Comparison of ENCODE assay signal across 23 cellular contexts in the genomic region with DNA sequence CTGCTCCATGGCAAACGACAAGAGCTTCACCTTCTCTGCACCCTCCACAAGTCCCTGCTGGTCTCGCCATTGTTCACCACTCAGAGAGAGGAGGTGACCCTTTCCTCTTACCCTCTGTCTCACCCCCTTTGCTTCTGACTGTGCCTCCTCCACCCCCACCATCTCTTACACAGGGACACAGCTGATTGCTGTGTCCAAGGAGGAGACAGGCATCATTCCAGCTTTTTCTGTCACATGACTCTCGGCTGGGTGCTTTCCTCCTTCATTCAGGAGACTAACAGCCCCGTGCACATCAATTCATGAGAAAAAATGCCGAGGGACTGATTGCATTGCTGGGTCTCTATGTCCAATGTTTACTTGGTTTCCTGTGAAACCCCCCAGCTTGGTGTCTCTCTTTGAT.
DNase-seq lines count a peak whose midpoint lies in the region; ATAC-seq and TF ChIP-seq lines count a peak whose summit lies in the region.
"Had no signal": no experiment of that assay in that cellular context is flagged by ENCODE, and none has a peak within 500 bp of the region (broad histone marks: within the 10 kb centered on the region; RNA-seq: fewer than 3 reads in every experiment).

No MANE protein-coding gene starts in this region.

- H3K4me3 ChIP-seq in HCT116 (replicated peaks in 1 of 2; ENCODE audit: low read depth in 1 of 2, low read length in 2 of 2) (no peak overlapping the region), colonic mucosa (no peak overlapping the region)
- H3K4me3 ChIP-seq: SK-N-MC had no signal

- H3K9ac ChIP-seq in HCT116 (ENCODE audit: low read length): no peak overlapping the region
- no peak overlapping the region for H3K9ac ChIP-seq in colonic mucosa (ENCODE audit: low read depth in 2 of 2, low read length in 2 of 2)

- TF ChIP-seq CTCF in HCT116 (IDR thresholded peaks at IDR 0.05 in 2 of 3, conservative IDR thresholded peaks at IDR 0.05 in 1 of 3; ENCODE audit: borderline replicate concordance in 1 of 3, insufficient read depth in 1 of 3, low read depth in 2 of 3, low read length in 2 of 3): no peak
- no peak for TF ChIP-seq CTCF in brain (conservative IDR thresholded peaks at IDR 0.05)
- TF ChIP-seq CTCF in Calu3 (IDR thresholded peaks at IDR 0.05; ENCODE audit: unreplicated experiment): no peak
- no peak for TF ChIP-seq CTCF in colonic mucosa (IDR thresholded peaks at IDR 0.05)

- BruUV-seq in HCT116 (replicated peaks; lab: Mats Ljungman, UMichigan) (no TSS peak), Calu3 (replicated peaks; lab: Mats Ljungman, UMichigan) (no TSS peak)

- no peak overlapping the region for H3K4me2 ChIP-seq in HCT116 (ENCODE audit: low read length)

- H3K4me1 ChIP-seq in HCT116 (ENCODE audit: control insufficient read depth in 1 of 2, insufficient read depth in 2 of 2, low read length in 2 of 2) (no peaks in the 10 kb centered on the region), colonic mucosa (no peaks in the 10 kb centered on the region)
- H3K4me1 ChIP-seq: BE2C had no signal

- intact Hi-C loops in HCT116 (cut with micrococcal nuclease): no loop called here
- intact Hi-C loops in head of caudate nucleus (cut with DNase I): no loop called here
- intact Hi-C loops in Calu3 (cut with micrococcal nuclease; ENCODE audit: unreplicated experiment): no loop called here
- intact Hi-C loops in colonic mucosa (cut with DNase I): no loop called here

- 0 out of 2 replicates have a peak, but pooled peaks have one; percentile 11 for ATAC-seq in HCT116

- H3K36me3 ChIP-seq in HCT116 (ENCODE audit: control insufficient read depth in 1 of 2, insufficient read depth in 2 of 2, low read length in 2 of 2) (no peaks in the 10 kb centered on the region), colonic mucosa (no peaks in the 10 kb centered on the region)
- H3K36me3 ChIP-seq: BE2C had no signal

- TF ChIP-seq POLR2A in HCT116 (IDR thresholded peaks at IDR 0.05; ENCODE audit: borderline replicate concordance, extremely low read depth, insufficient read depth, insufficient read length): no peak

- H2AFZ ChIP-seq in HCT116 (ENCODE audit: low read depth, low read length, poor library complexity, severe bottlenecking): no peak overlapping the region

- H3K27ac Mint-ChIP-seq in brain (peak overlapping the region; percentile 1 to 61 (median 31)), Calu3 (ENCODE audit: unreplicated experiment) (no peak overlapping the region)
- H3K27ac Mint-ChIP-seq: HFFc6, IgD-negative memory B cell had no signal

- POLR2A ChIA-PET in HCT116 (lab: Charles Lee): no interaction called here

- H3K9me2 ChIP-seq in HCT116 (ENCODE audit: insufficient read depth): no peaks in the 10 kb centered on the region

- H3K9me3 Mint-ChIP-seq in brain: no peaks in the 10 kb centered on the region
- H3K9me3 Mint-ChIP-seq in Calu3 (ENCODE audit: low read depth, unreplicated experiment): peaks cover 14% of the 10 kb centered on the region

- H3K4me1 Mint-ChIP-seq in brain (peaks cover 15% of the 10 kb centered on the region), Calu3 (ENCODE audit: low read depth, unreplicated experiment) (no peaks in the 10 kb centered on the region)
- H3K4me1 Mint-ChIP-seq: CD4-positive, CD25-positive, alpha-beta regulatory T cell; IgD-negative memory B cell had no signal

- no peaks in the 10 kb centered on the region for H3K79me2 ChIP-seq in HCT116 (ENCODE audit: insufficient read depth, low read length)

- H4K20me1 ChIP-seq in HCT116 (ENCODE audit: insufficient read depth): no peaks in the 10 kb centered on the region

- no peaks in the 10 kb centered on the region for H3K36me3 Mint-ChIP-seq in brain
- H3K36me3 Mint-ChIP-seq in Calu3 (ENCODE audit: insufficient read depth, unreplicated experiment): no peaks in the 10 kb centered on the region
- H3K36me3 Mint-ChIP-seq: CD4-positive, CD25-positive, alpha-beta regulatory T cell; IgD-negative memory B cell had no signal

- DNase-seq in HCT116 (ENCODE audit: low read depth, low spot score) (no peak), head of caudate nucleus (peak in 27 of 42 donors; percentile 2 to 62 (median 32)), occipital lobe (lab: John Stamatoyannopoulos, UW) (peak; percentile 23), Calu3 (no peak), SHP77 (lab: John Stamatoyannopoulos, UW) (no peak), colonic mucosa (no peak)
- DNase-seq: BE2C; CD4-positive, CD25-positive, alpha-beta regulatory T cell; COR-L47; DMS 273 treated with DMSO at 0.1 percent for 48 hours; DND-41; H7; HFFc6; NCI-H1694; NCI-H2081; NCI-H2171 treated with DMSO at 0.1 percent for 48 hours; NCI-H524 treated with DMSO at 0.1 percent for 48 hours; NCI-H82; OCI-M1; SHP77 treated with DMSO at 0.1 percent for 48 hours had no signal

- peaks cover 28% of the 10 kb centered on the region; the same call in 1 of the 2 replicates for H3K27me3 ChIP-seq in HCT116 (ENCODE audit: insufficient read depth, low read length)
- no peaks in the 10 kb centered on the region for H3K27me3 ChIP-seq in colonic mucosa
- H3K27me3 ChIP-seq: BE2C had no signal

- H3K4me3 Mint-ChIP-seq in brain (peak overlapping the region; percentile 20 to 50 (median 38)), Calu3 (ENCODE audit: low read depth, unreplicated experiment) (no peak overlapping the region)
- H3K4me3 Mint-ChIP-seq: CD4-positive, CD25-positive, alpha-beta regulatory T cell; HFFc6; IgD-negative memory B cell had no signal

- CTCF ChIA-PET in HCT116 (lab: Charles Lee) (no interaction called here), Calu3 (lab: Charles Lee) (no interaction called here)

- RAD21 ChIA-PET in HCT116 (lab: Charles Lee; ENCODE audit: low non-redundant PET in 1 of 2, low total read pairs in 2 of 2, uncharacterized antibody in 2 of 2, unreplicated experiment in 2 of 2): no interaction called here

- H3K9me3 ChIP-seq in HCT116 (ENCODE audit: control insufficient read depth in 1 of 2, insufficient read depth in 1 of 2, low read depth in 1 of 2, low read length in 2 of 2): no peaks in the 10 kb centered on the region
- H3K9me3 ChIP-seq in colonic mucosa: no peaks in the 10 kb centered on the region
- H3K9me3 ChIP-seq: BE2C had no signal

- peaks cover 7% of the 10 kb centered on the region for H3K27me3 Mint-ChIP-seq in brain
- peaks cover 40% of the 10 kb centered on the region for H3K27me3 Mint-ChIP-seq in Calu3 (ENCODE audit: unreplicated experiment)

- H3K27ac ChIP-seq in HCT116 (ENCODE audit: low read depth, low read length) (no peak overlapping the region), colonic mucosa (no peak overlapping the region)
- H3K27ac ChIP-seq: SK-N-MC had no signal

- no peak for TF ChIP-seq RAD21 in HCT116 (IDR thresholded peaks at IDR 0.05; ENCODE audit: low read depth)

TF ChIP-seq in HCT116, 20 proteins besides CTCF, POLR2A, EP300 and RAD21:
- no peak for TF ChIP-seq EZH2 (IDR thresholded peaks at IDR 0.05)
- TF ChIP-seq POLR2AphosphoS5 (IDR thresholded peaks at IDR 0.05; ENCODE audit: low read depth, low read length): no peak
- TF ChIP-seq ZNF274 (IDR thresholded peaks at IDR 0.05; ENCODE audit: low read depth, low read length): no peak
- TF ChIP-seq YY1 (IDR thresholded peaks at IDR 0.05; ENCODE audit: extremely low read depth, insufficient replicate concordance, low read depth, low read length): no peak
- TF ChIP-seq, protein P1, sequence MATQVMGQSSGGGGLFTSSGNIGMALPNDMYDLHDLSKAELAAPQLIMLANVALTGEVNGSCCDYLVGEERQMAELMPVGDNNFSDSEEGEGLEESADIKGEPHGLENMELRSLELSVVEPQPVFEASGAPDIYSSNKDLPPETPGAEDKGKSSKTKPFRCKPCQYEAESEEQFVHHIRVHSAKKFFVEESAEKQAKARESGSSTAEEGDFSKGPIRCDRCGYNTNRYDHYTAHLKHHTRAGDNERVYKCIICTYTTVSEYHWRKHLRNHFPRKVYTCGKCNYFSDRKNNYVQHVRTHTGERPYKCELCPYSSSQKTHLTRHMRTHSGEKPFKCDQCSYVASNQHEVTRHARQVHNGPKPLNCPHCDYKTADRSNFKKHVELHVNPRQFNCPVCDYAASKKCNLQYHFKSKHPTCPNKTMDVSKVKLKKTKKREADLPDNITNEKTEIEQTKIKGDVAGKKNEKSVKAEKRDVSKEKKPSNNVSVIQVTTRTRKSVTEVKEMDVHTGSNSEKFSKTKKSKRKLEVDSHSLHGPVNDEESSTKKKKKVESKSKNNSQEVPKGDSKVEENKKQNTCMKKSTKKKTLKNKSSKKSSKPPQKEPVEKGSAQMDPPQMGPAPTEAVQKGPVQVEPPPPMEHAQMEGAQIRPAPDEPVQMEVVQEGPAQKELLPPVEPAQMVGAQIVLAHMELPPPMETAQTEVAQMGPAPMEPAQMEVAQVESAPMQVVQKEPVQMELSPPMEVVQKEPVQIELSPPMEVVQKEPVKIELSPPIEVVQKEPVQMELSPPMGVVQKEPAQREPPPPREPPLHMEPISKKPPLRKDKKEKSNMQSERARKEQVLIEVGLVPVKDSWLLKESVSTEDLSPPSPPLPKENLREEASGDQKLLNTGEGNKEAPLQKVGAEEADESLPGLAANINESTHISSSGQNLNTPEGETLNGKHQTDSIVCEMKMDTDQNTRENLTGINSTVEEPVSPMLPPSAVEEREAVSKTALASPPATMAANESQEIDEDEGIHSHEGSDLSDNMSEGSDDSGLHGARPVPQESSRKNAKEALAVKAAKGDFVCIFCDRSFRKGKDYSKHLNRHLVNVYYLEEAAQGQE (IDR thresholded peaks at IDR 0.05; ENCODE audit: low read depth): no peak
- TF ChIP-seq EGR1 (IDR thresholded peaks at IDR 0.05; ENCODE audit: low read depth): no peak
TF ChIP-seq in HCT116: peak in this region for 0.

Comparison
In these comparisons a context has a peak if more than half of its experiments do, and no peak if none do; other contexts are left out.
1. DNase-seq: peak in head of caudate nucleus (27 of 42) and occipital lobe (single experiment); none in HCT116 (single experiment), Calu3 (single experiment), SHP77 (0 of 2) and colonic mucosa (single experiment).